ENCODE assay signal across 27 cellular contexts in the genomic region with DNA sequence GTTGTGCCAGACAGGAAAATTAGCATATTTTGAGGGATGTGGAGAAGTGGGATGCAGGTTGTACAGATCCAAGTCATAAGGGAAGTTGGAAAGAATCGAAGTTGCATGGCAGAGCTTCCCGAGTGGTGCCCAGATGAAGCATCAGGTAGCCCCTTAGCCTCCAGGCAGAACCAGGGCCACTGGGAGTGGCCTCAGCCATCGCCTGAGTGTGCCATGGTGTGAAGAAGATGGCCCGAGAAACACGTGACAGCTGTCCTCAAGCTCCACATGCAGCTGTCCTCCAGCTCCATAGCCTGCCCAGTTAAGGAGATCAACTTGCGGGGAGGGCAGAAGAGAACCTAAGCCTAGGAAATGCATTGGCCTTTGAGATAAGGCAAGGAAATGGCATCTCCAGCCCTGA. TPM values are rescaled to one million over a fixed set of nuclear protein-coding genes. Genes with fewer than 3 reads are reported as not detected.
"Had no signal": no experiment of that assay in that cellular context is flagged by ENCODE, and none has a peak within 500 bp of the region (broad histone marks: within the 10 kb centered on the region; RNA-seq: fewer than 3 reads in every experiment).

No MANE protein-coding gene starts in this region.

- H3K27ac Mint-ChIP-seq: activated CD8-positive, alpha-beta T cell treated with anti-CD3 and anti-CD28 coated beads, Interleukin-2, amount 10 ng/mL, durations not matched to agents 7 days and 5 days; activated naive CD8-positive, alpha-beta T cell treated with anti-CD3 and anti-CD28 coated beads, Interleukin-2, amount 10 ng/mL, durations not matched to agents 7 days and 5 days; IgD-negative memory B cell had no signal

- H3K4me1 Mint-ChIP-seq: activated naive CD8-positive, alpha-beta T cell treated with anti-CD3 and anti-CD28 coated beads, Interleukin-2, amount 10 ng/mL, durations not matched to agents 7 days and 5 days; brain; central memory CD8-positive, alpha-beta T cell had no signal

- H3K27ac ChIP-seq: SJSA1 had no signal

- H3K4me3 Mint-ChIP-seq: activated CD8-positive, alpha-beta T cell treated with anti-CD3 and anti-CD28 coated beads, Interleukin-2, amount 10 ng/mL, durations not matched to agents 7 days and 5 days; activated naive CD8-positive, alpha-beta T cell treated with anti-CD3 and anti-CD28 coated beads, Interleukin-2, amount 10 ng/mL, durations not matched to agents 7 days and 5 days; activated T-cell treated with anti-CD3 and anti-CD28 coated beads, Interleukin-2, amount 50 U/mL, for 4 hours; brain; central memory CD8-positive, alpha-beta T cell; IgD-negative memory B cell had no signal

- H3K4me3 ChIP-seq: SJSA1 had no signal

- H3K27me3 ChIP-seq: SJSA1 had no signal

- FAIRE-seq: astrocyte, RCC 7860 had no signal

- ATAC-seq: activated CD4-positive, CD25-positive, alpha-beta regulatory T cell treated with anti-CD3 and anti-CD28 coated beads, Interleukin-2, amount 50 U/mL, for 24 hours; activated CD8-positive, alpha-beta T cell treated with anti-CD3 and anti-CD28 coated beads, Interleukin-2, amount 10 ng/mL, durations not matched to agents 7 days and 5 days; activated T-cell treated with anti-CD3 and anti-CD28 coated beads, Interleukin-2, amount 50 U/mL, for 4 hours; PC-3; SK-N-SH treated with all-trans-retinoic acid at 6 μM for 48 hours had no signal

- DNase-seq: activated CD4-positive, alpha-beta T cell treated with anti-CD3 and anti-CD28 coated beads for 4 hours; activated CD4-positive, alpha-beta T cell treated with anti-CD3 and anti-CD28 coated beads, Interleukin-2, amount 50 U/mL, for 4 hours; activated CD8-positive, alpha-beta memory T cell treated with anti-CD3 and anti-CD28 coated beads, Interleukin-2, amount 50 U/mL, for 48 hours; activated CD8-positive, alpha-beta T cell treated with anti-CD3 and anti-CD28 coated beads, Interleukin-2, amount 10 ng/mL, durations not matched to agents 7 days and 5 days; activated naive CD8-positive, alpha-beta T cell treated with anti-CD3 and anti-CD28 coated beads, Interleukin-2, amount 10 ng/mL, durations not matched to agents 7 days and 5 days; activated T-cell treated with anti-CD3 and anti-CD28 coated beads, Interleukin-2, amount 50 U/mL, for 4 hours; KG1; NCI-H1048; NCI-H146; NCI-H187 treated with DMSO at 0.1 percent for 48 hours; NCI-H2081 treated with DMSO at 0.1 percent for 48 hours; NCI-H446; NCI-H524; PC-3; SHP77; SW 1271 had no signal

- H3K9me3 ChIP-seq: SJSA1 had no signal

- H3K27me3 Mint-ChIP-seq: activated naive CD8-positive, alpha-beta T cell treated with anti-CD3 and anti-CD28 coated beads, Interleukin-2, amount 10 ng/mL, durations not matched to agents 7 days and 5 days; brain; central memory CD8-positive, alpha-beta T cell; IgD-negative memory B cell had no signal

- H3K9me3 Mint-ChIP-seq: activated naive CD8-positive, alpha-beta T cell treated with anti-CD3 and anti-CD28 coated beads, Interleukin-2, amount 10 ng/mL, durations not matched to agents 7 days and 5 days; activated T-cell treated with anti-CD3 and anti-CD28 coated beads, Interleukin-2, amount 50 U/mL, for 4 hours; central memory CD8-positive, alpha-beta T cell; IgD-negative memory B cell had no signal

RNA-seq across cellular contexts. Expression of a gene that starts 35.5 kb away (rescaled TPM):
- total RNA-seq: LHCN-M2, M059J, SJSA1 had no signal

RNA-seq across cellular contexts. Expression of a gene that starts 51.1 kb away (rescaled TPM):
- total RNA-seq: activated CD8-positive, alpha-beta T cell treated with anti-CD3 and anti-CD28 coated beads, Interleukin-2, amount 10 ng/mL, durations not matched to agents 7 days and 5 days; activated naive CD8-positive, alpha-beta T cell treated with anti-CD3 and anti-CD28 coated beads, Interleukin-2, amount 10 ng/mL, durations not matched to agents 7 days and 5 days; activated T-cell treated with anti-CD3 and anti-CD28 coated beads, Interleukin-2, amount 50 U/mL, for 4 hours; astrocyte; LHCN-M2; M059J; SJSA1; T-helper 1 cell treated with Interleukin-12 subunit alpha and Interleukin-12 subunit beta and Interleukin-4 antibody, amounts not matched to agents 30 ng/mL and 1 ng/mL, for 36 hours had no signal
- polyA plus RNA-seq: IgD-negative memory B cell had no signal
